ENCODE assay signal across 1 cellular context in genomic region chr9:120650352-120650751, GRCh38.
A peak's percentile ranks its signal among the peaks of the same experiment; 100 is the strongest.
TF ChIP-seq lines count a peak whose summit lies in the region.

No MANE protein-coding gene starts in this region.

TF ChIP-seq in HepG2, 621 proteins besides CTCF, POLR2A, EP300 and RAD21 (continued from another document and continues in another):
- TF ChIP-seq ZNF281 (CRISPR knock-in tag; IDR thresholded peaks at IDR 0.05; ENCODE audit: borderline replicate concordance) (peak; percentile 64; the same call in 1 of the 2 replicates), ZC3H4 (CRISPR knock-in tag; IDR thresholded peaks at IDR 0.05; ENCODE audit: borderline replicate concordance) (no peak), TAF1 (CRISPR knock-in tag; IDR thresholded peaks at IDR 0.05) (no peak), ATRX (CRISPR knock-in tag; IDR thresholded peaks at IDR 0.05; ENCODE audit: borderline replicate concordance) (no peak), SMAD9 (CRISPR knock-in tag; IDR thresholded peaks at IDR 0.05) (no peak), HNRNPH1 (optimal IDR thresholded peaks at IDR 0.05; ENCODE audit: low read depth, low read length) (no peak), ZIK1 (CRISPR knock-in tag; IDR thresholded peaks at IDR 0.05; ENCODE audit: borderline replicate concordance, low read depth) (no peak), ZNF280D (CRISPR knock-in tag; IDR thresholded peaks at IDR 0.05) (no peak), POLR2AphosphoS2 (IDR thresholded peaks at IDR 0.05; ENCODE audit: low read depth, low read length) (no peak), PPARG (CRISPR knock-in tag; conservative IDR thresholded peaks at IDR 0.05) (0 out of 2 replicates have a peak, but pooled peaks have one; percentile 10), FOXO4 (CRISPR knock-in tag; conservative IDR thresholded peaks at IDR 0.05) (no peak), STAG1 (CRISPR knock-in tag; IDR thresholded peaks at IDR 0.05) (no peak), TFAP4 (IDR thresholded peaks at IDR 0.05; ENCODE audit: borderline replicate concordance, low read depth) (no peak), HIVEP1 (CRISPR knock-in tag; IDR thresholded peaks at IDR 0.05) (no peak), ZNF839 (CRISPR knock-in tag; IDR thresholded peaks at IDR 0.05; ENCODE audit: borderline replicate concordance) (no peak), ZNF740 (CRISPR knock-in tag; IDR thresholded peaks at IDR 0.05) (no peak), ZNF501 (CRISPR knock-in tag; IDR thresholded peaks at IDR 0.05) (no peak), HNF4A (CRISPR knock-in tag; IDR thresholded peaks at IDR 0.05) (peak; percentile 20; the same call in 1 of the 2 replicates), ZNF563 (CRISPR knock-in tag; IDR thresholded peaks at IDR 0.05) (no peak), NONO (IDR thresholded peaks at IDR 0.05) (no peak), NONO (CRISPR knock-in tag; conservative IDR thresholded peaks at IDR 0.05) (peak; percentile 44; the same call in 1 of the 2 replicates), ZFX (CRISPR knock-in tag; IDR thresholded peaks at IDR 0.05; ENCODE audit: low read depth) (no peak), RFX3 (CRISPR knock-in tag; IDR thresholded peaks at IDR 0.05) (no peak), HMG20A (CRISPR knock-in tag; IDR thresholded peaks at IDR 0.05; ENCODE audit: borderline replicate concordance) (0 out of 2 replicates have a peak, but pooled peaks have one; percentile 19), GATAD1 (CRISPR knock-in tag; IDR thresholded peaks at IDR 0.05) (no peak), GATAD2A (CRISPR knock-in tag; IDR thresholded peaks at IDR 0.05) (0 out of 2 replicates have a peak, but pooled peaks have one; percentile 13), RBAK (CRISPR knock-in tag; IDR thresholded peaks at IDR 0.05) (no peak), ZNF781 (CRISPR knock-in tag; IDR thresholded peaks at IDR 0.05; ENCODE audit: borderline replicate concordance, not compliant biosample characterization) (no peak), FOXA1 (IDR thresholded peaks at IDR 0.05) (no peak), FOXA1 (CRISPR knock-in tag; IDR thresholded peaks at IDR 0.05) (peak; percentile 62), GFI1 (CRISPR knock-in tag; IDR thresholded peaks at IDR 0.05; ENCODE audit: borderline replicate concordance) (no peak), STAT6 (CRISPR knock-in tag; IDR thresholded peaks at IDR 0.05; ENCODE audit: borderline replicate concordance) (no peak), ZNF562 (CRISPR knock-in tag; IDR thresholded peaks at IDR 0.05; ENCODE audit: borderline replicate concordance) (no peak), ZMAT3 (CRISPR knock-in tag; conservative IDR thresholded peaks at IDR 0.05) (no peak), KLF13 (CRISPR knock-in tag; IDR thresholded peaks at IDR 0.05) (no peak), CHD4 (IDR thresholded peaks at IDR 0.05; ENCODE audit: borderline replicate concordance, low read length) (no peak), SRSF9 (IDR thresholded peaks at IDR 0.05; ENCODE audit: borderline replicate concordance, insufficient read depth, low read depth, low read length, poor library complexity, severe bottlenecking) (no peak)
- TF ChIP-seq, protein P1, sequence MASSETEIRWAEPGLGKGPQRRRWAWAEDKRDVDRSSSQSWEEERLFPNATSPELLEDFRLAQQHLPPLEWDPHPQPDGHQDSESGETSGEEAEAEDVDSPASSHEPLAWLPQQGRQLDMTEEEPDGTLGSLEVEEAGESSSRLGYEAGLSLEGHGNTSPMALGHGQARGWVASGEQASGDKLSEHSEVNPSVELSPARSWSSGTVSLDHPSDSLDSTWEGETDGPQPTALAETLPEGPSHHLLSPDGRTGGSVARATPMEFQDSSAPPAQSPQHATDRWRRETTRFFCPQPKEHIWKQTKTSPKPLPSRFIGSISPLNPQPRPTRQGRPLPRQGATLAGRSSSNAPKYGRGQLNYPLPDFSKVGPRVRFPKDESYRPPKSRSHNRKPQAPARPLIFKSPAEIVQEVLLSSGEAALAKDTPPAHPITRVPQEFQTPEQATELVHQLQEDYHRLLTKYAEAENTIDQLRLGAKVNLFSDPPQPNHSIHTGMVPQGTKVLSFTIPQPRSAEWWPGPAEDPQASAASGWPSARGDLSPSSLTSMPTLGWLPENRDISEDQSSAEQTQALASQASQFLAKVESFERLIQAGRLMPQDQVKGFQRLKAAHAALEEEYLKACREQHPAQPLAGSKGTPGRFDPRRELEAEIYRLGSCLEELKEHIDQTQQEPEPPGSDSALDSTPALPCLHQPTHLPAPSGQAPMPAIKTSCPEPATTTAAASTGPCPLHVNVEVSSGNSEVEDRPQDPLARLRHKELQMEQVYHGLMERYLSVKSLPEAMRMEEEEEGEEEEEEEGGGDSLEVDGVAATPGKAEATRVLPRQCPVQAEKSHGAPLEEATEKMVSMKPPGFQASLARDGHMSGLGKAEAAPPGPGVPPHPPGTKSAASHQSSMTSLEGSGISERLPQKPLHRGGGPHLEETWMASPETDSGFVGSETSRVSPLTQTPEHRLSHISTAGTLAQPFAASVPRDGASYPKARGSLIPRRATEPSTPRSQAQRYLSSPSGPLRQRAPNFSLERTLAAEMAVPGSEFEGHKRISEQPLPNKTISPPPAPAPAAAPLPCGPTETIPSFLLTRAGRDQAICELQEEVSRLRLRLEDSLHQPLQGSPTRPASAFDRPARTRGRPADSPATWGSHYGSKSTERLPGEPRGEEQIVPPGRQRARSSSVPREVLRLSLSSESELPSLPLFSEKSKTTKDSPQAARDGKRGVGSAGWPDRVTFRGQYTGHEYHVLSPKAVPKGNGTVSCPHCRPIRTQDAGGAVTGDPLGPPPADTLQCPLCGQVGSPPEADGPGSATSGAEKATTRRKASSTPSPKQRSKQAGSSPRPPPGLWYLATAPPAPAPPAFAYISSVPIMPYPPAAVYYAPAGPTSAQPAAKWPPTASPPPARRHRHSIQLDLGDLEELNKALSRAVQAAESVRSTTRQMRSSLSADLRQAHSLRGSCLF (CRISPR knock-in tag; IDR thresholded peaks at IDR 0.05; ENCODE audit: borderline replicate concordance) = no peak
- TF ChIP-seq, protein P2, sequence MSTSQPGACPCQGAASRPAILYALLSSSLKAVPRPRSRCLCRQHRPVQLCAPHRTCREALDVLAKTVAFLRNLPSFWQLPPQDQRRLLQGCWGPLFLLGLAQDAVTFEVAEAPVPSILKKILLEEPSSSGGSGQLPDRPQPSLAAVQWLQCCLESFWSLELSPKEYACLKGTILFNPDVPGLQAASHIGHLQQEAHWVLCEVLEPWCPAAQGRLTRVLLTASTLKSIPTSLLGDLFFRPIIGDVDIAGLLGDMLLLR (CRISPR knock-in tag; IDR thresholded peaks at IDR 0.05) = no peak
- TF ChIP-seq, protein P3, sequence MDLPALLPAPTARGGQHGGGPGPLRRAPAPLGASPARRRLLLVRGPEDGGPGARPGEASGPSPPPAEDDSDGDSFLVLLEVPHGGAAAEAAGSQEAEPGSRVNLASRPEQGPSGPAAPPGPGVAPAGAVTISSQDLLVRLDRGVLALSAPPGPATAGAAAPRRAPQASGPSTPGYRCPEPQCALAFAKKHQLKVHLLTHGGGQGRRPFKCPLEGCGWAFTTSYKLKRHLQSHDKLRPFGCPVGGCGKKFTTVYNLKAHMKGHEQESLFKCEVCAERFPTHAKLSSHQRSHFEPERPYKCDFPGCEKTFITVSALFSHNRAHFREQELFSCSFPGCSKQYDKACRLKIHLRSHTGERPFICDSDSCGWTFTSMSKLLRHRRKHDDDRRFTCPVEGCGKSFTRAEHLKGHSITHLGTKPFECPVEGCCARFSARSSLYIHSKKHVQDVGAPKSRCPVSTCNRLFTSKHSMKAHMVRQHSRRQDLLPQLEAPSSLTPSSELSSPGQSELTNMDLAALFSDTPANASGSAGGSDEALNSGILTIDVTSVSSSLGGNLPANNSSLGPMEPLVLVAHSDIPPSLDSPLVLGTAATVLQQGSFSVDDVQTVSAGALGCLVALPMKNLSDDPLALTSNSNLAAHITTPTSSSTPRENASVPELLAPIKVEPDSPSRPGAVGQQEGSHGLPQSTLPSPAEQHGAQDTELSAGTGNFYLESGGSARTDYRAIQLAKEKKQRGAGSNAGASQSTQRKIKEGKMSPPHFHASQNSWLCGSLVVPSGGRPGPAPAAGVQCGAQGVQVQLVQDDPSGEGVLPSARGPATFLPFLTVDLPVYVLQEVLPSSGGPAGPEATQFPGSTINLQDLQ (CRISPR knock-in tag; IDR thresholded peaks at IDR 0.05) = no peak
- TF ChIP-seq, protein P4, sequence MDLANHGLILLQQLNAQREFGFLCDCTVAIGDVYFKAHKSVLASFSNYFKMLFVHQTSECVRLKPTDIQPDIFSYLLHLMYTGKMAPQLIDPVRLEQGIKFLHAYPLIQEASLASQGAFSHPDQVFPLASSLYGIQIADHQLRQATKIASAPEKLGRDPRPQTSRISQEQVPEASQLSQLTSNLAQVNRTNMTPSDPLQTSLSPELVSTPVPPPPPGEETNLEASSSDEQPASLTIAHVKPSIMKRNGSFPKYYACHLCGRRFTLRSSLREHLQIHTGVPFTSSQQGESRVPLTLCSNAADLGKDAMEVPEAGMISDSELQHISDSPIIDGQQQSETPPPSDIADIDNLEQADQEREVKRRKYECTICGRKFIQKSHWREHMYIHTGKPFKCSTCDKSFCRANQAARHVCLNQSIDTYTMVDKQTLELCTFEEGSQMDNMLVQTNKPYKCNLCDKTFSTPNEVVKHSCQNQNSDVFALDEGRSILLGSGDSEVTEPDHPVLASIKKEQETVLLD (CRISPR knock-in tag; IDR thresholded peaks at IDR 0.05; ENCODE audit: low read depth) = no peak
